20 cellular contexts compared by ENCODE assay signal in the genomic region with DNA sequence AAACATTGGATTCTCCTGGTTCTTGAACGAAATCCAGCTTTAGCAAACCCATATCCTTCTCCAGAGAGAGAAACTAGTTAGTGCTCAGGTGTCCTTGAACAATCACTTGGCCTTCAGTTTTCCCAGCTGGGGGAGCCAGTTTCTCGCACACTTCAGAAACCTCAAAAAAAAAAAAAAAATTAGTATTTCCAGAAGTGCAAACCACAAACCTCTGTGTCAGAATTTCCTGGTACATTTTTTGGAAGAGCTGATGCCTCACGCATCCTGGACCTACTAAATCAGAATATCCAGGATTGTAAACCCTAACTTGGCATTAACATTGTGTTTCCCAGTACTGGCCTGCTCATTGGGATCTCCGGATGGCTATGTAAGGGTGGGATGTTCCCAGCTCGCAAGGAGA.
DNase-seq lines count a peak whose midpoint lies in the region; TF ChIP-seq lines count a peak whose summit lies in the region.
"Had no signal": no experiment of that assay in that cellular context is flagged by ENCODE, and none has a peak within 500 bp of the region (broad histone marks: within the 10 kb centered on the region; RNA-seq: fewer than 3 reads in every experiment).

No MANE protein-coding gene starts in this region.

- POLR2A ChIA-PET in A673 (lab: Charles Lee; ENCODE audit: low non-redundant PET), result no interaction called here
- POLR2A ChIA-PET in activated CD4-positive, alpha-beta memory T cell treated with anti-CD3 and anti-CD28 coated beads, Interleukin-2, amount 10 ng/mL, durations not matched to agents 7 days and 5 days (lab: Charles Lee), result no interaction called here

- no TSS peak for BruUV-seq in A673 (replicated peaks; lab: Mats Ljungman, UMichigan)

- TF ChIP-seq CTCF in brain microvascular endothelial cell (IDR thresholded peaks at IDR 0.05; ENCODE audit: low read depth, low read length, missing control alignments) (peak; percentile 16), A673 (conservative IDR thresholded peaks at IDR 0.05; ENCODE audit: low read depth, low read length) (no peak)

- DNase-seq in EH (ENCODE audit: low read depth), result peak; percentile 13
- DNase-seq in HS-27A (ENCODE audit: low read depth), result peak; percentile 29
- peak; percentile 10 for DNase-seq in brain microvascular endothelial cell
- DNase-seq in retina, result peak; percentile 18
- no peak for DNase-seq in A673 (ENCODE audit: low spot score)
- DNase-seq in activated CD4-positive, alpha-beta memory T cell treated with anti-CD3 and anti-CD28 coated beads, Interleukin-2, amount 10 ng/mL, durations not matched to agents 7 days and 5 days, result no peak
- DNase-seq in DMS153 (lab: John Stamatoyannopoulos, UW), result no peak
- DNase-seq: DMS 273 treated with DMSO at 0.1 percent for 48 hours, H7, Karpas-422, MM.1S, NCI-H1105, NCI-H1694, NCI-H2107, NCI-H2227 treated with DMSO at 0.1 percent for 48 hours, NCI-H524 treated with DMSO at 0.1 percent for 48 hours, Peyer's patch, Right ventricle myocardium superior had no signal

- peaks cover 16% of the 10 kb centered on the region for H3K27me3 Mint-ChIP-seq in activated CD4-positive, alpha-beta memory T cell treated with anti-CD3 and anti-CD28 coated beads, Interleukin-2, amount 10 ng/mL, durations not matched to agents 7 days and 5 days

- no peaks in the 10 kb centered on the region for H3K4me1 Mint-ChIP-seq in activated CD4-positive, alpha-beta memory T cell treated with anti-CD3 and anti-CD28 coated beads, Interleukin-2, amount 10 ng/mL, durations not matched to agents 7 days and 5 days
- H3K4me1 Mint-ChIP-seq: CD14-positive monocyte had no signal

- no peaks in the 10 kb centered on the region for H3K4me1 ChIP-seq in A673 (ENCODE audit: insufficient read depth, low read length, poor library complexity, severe bottlenecking)
- H3K4me1 ChIP-seq: A549, Peyer's patch had no signal

- H3K4me3 ChIP-seq in brain microvascular endothelial cell (ENCODE audit: low read depth, low read length) (no peak overlapping the region), A673 (ENCODE audit: low read depth, low read length, poor library complexity, severe bottlenecking) (no peak overlapping the region)
- H3K4me3 ChIP-seq: A549, Peyer's patch had no signal

- H3K36me3 Mint-ChIP-seq in activated CD4-positive, alpha-beta memory T cell treated with anti-CD3 and anti-CD28 coated beads, Interleukin-2, amount 10 ng/mL, durations not matched to agents 7 days and 5 days (ENCODE audit: low read depth), result no peaks in the 10 kb centered on the region
- H3K36me3 Mint-ChIP-seq: CD14-positive monocyte had no signal

- no peak overlapping the region for H3K27ac Mint-ChIP-seq in activated CD4-positive, alpha-beta memory T cell treated with anti-CD3 and anti-CD28 coated beads, Interleukin-2, amount 10 ng/mL, durations not matched to agents 7 days and 5 days
- H3K27ac Mint-ChIP-seq: CD14-positive monocyte had no signal

- no peaks in the 10 kb centered on the region for H3K9me3 Mint-ChIP-seq in activated CD4-positive, alpha-beta memory T cell treated with anti-CD3 and anti-CD28 coated beads, Interleukin-2, amount 10 ng/mL, durations not matched to agents 7 days and 5 days

- H3K27ac ChIP-seq in brain microvascular endothelial cell (peak overlapping the region; percentile 17), A673 (ENCODE audit: low read depth, low read length, poor library complexity, severe bottlenecking) (no peak overlapping the region)
- H3K27ac ChIP-seq: A549, Peyer's patch had no signal

- in situ Hi-C loops in brain microvascular endothelial cell (cut with HindIII; ENCODE audit: low pct_ligation_motif_present, low sequenced_read_pairs), result no loop called here

- no peak overlapping the region for H3K4me3 Mint-ChIP-seq in activated CD4-positive, alpha-beta memory T cell treated with anti-CD3 and anti-CD28 coated beads, Interleukin-2, amount 10 ng/mL, durations not matched to agents 7 days and 5 days
- H3K4me3 Mint-ChIP-seq: CD14-positive monocyte had no signal

- H3K36me3 ChIP-seq in brain microvascular endothelial cell (replicated peaks) (no peaks in the 10 kb centered on the region), A673 (ENCODE audit: insufficient read depth, low read length, poor library complexity, severe bottlenecking) (no peaks in the 10 kb centered on the region)
- H3K36me3 ChIP-seq: Peyer's patch had no signal

- CTCF ChIA-PET in A673 (lab: Charles Lee), result no interaction called here
- CTCF ChIA-PET in activated CD4-positive, alpha-beta memory T cell treated with anti-CD3 and anti-CD28 coated beads, Interleukin-2, amount 10 ng/mL, durations not matched to agents 7 days and 5 days (lab: Charles Lee), result interaction anchor here (0.6 kb wide), 1 partner anchor 106 kb away, joined by 3 read pairs; no protein-coding TSS in a partner anchor

- H3K9me3 ChIP-seq in A673 (ENCODE audit: low read depth, low read length, poor library complexity, severe bottlenecking), result no peaks in the 10 kb centered on the region
- H3K9me3 ChIP-seq: Peyer's patch had no signal

- no peaks in the 10 kb centered on the region for H3K27me3 ChIP-seq in brain microvascular endothelial cell (replicated peaks)
- no peaks in the 10 kb centered on the region for H3K27me3 ChIP-seq in A673 (replicated peaks; ENCODE audit: insufficient read depth, low read depth, low read length, poor library complexity)
- H3K27me3 ChIP-seq: Peyer's patch had no signal

- intact Hi-C loops in A673 (cut with micrococcal nuclease; ENCODE audit: unreplicated experiment), result no loop called here

Comparison
In these comparisons a context has a peak if more than half of its experiments do, and no peak if none do; other contexts are left out.
1. DNase-seq: peak in EH (single experiment), HS-27A (single experiment), brain microvascular endothelial cell (single experiment) and retina (single experiment); none in A673 (single experiment), activated CD4-positive, alpha-beta memory T cell treated with anti-CD3 and anti-CD28 coated beads, Interleukin-2, amount 10 ng/mL, durations not matched to agents 7 days and 5 days (single experiment) and DMS153 (single experiment).